In the genomic region with DNA sequence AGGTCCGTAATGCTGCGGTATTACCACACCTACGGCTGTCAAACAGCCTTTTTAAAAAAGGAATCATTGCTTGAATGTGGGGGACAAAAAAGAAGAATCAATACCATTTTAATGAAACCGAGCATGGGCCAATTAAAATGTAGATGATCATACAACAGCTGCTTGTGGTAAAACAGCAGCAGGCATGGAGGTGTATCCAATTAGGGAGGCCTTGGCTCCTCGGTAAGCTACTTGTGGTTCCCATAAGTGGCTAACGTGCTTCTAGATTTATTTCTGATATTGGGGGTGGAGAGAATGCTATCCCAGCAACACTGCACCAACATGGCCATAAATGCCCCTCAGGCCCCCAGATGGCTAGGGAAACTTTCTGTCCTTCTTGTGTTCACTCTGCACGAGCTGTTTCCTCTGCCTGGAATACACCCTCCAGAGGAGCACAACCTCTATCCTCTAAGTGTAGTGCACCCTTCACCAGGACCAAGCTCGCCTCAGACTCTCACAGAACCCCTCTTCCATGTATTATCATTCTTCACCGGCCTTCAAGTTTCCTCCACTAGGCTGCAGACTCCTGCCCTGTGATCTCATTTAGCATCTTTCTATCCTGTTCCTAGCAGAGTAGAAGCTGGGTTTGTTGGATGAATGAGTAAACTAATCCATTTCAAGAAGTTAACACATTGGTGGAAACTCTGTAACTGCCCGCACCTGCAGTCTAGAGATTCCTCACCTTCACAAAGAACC, we compare ENCODE assay signal across 8 cellular contexts. TPM values are rescaled to one million over a fixed set of nuclear protein-coding genes. Genes with fewer than 3 reads are reported as not detected.
DNase-seq lines count a peak whose midpoint lies in the region; ATAC-seq, FAIRE-seq and TF ChIP-seq lines count a peak whose summit lies in the region.

No MANE protein-coding gene starts in this region.

- H3K9me3 ChIP-seq in HAP-1, result no peaks in the 10 kb centered on the region
- H3K9me3 ChIP-seq in lung (ENCODE audit: control insufficient read depth in 2 of 2, insufficient read depth in 1 of 2, low read length in 1 of 2), result no peaks in the 10 kb centered on the region

- 66 to 77% methylated on average over 10 of the region's 10 CpGs for WGBS in lung, 2 donors

- DNase-seq in HAP-1 (ENCODE audit: low spot score in 2 of 2), result peak; percentile 23 to 30
- DNase-seq in astrocyte of the hippocampus (ENCODE audit: low read depth, low spot score), result peak; percentile 56
- DNase-seq in lung (ENCODE audit: low spot score), result no peak
- no peak for DNase-seq in NCI-H146 treated with DMSO at 0.1 percent for 48 hours (lab: John Stamatoyannopoulos, UW; ENCODE audit: unreplicated experiment)
- DNase-seq in iPS-NIHi7 (ENCODE audit: extremely low spot score), result no peak

- H3K27me3 Mint-ChIP-seq in activated T-helper 17 cell treated with anti-CD3 and anti-CD28 coated beads, Interleukin-2, amount 50 U/mL, for 72 hours, result peaks cover 54% of the 10 kb centered on the region

- H3K4me1 Mint-ChIP-seq in activated T-helper 17 cell treated with anti-CD3 and anti-CD28 coated beads, Interleukin-2, amount 50 U/mL, for 72 hours, result no peaks in the 10 kb centered on the region

- ATAC-seq in lung (ENCODE audit: insufficient read depth, low FRiP score), result no peak
- no peak for ATAC-seq in HG03432 (IDR thresholded peaks at IDR 0.05; ENCODE audit: unreplicated experiment)
- ATAC-seq in activated T-helper 17 cell treated with anti-CD3 and anti-CD28 coated beads, Interleukin-2, amount 50 U/mL, for 72 hours (replicated peaks), result no peak

- H3K4me1 ChIP-seq in HAP-1, result peaks cover 30% of the 10 kb centered on the region
- peaks cover 9 to 25% of the 10 kb centered on the region in 2 donors for H3K4me1 ChIP-seq in lung (ENCODE audit: control insufficient read depth in 2 of 2, insufficient read depth in 2 of 2, low read length in 2 of 2)

- TF ChIP-seq CTCF in lung (IDR thresholded peaks at IDR 0.05; ENCODE audit: control extremely low read depth, extremely low read depth), result no peak

- in situ Hi-C loops in HAP-1 (cut with MboI; ENCODE audit: low sequenced_read_pairs), result no loop called here

- peaks cover 3% of the 10 kb centered on the region; the same call in 1 of the 2 replicates for H3K36me3 ChIP-seq in HAP-1 (replicated peaks)
- no peaks in the 10 kb centered on the region for H3K36me3 ChIP-seq in lung (ENCODE audit: control insufficient read depth in 2 of 2, insufficient read depth in 2 of 2, low read length in 2 of 2)

- no peaks in the 10 kb centered on the region for H3K36me3 Mint-ChIP-seq in activated T-helper 17 cell treated with anti-CD3 and anti-CD28 coated beads, Interleukin-2, amount 50 U/mL, for 72 hours (ENCODE audit: low read depth)

- peak; percentile 30 for FAIRE-seq in A204.1 (lab: Jason Lieb, UNC)

- no peak overlapping the region for H3K4me3 Mint-ChIP-seq in activated T-helper 17 cell treated with anti-CD3 and anti-CD28 coated beads, Interleukin-2, amount 50 U/mL, for 72 hours

- H3K27me3 ChIP-seq in HAP-1 (ENCODE audit: low read depth) (no peaks in the 10 kb centered on the region), lung (ENCODE audit: control insufficient read depth, insufficient read depth) (no peaks in the 10 kb centered on the region)

- H3K27ac Mint-ChIP-seq in activated T-helper 17 cell treated with anti-CD3 and anti-CD28 coated beads, Interleukin-2, amount 50 U/mL, for 72 hours, result no peak overlapping the region

- H3K27ac ChIP-seq in lung (ENCODE audit: low read depth in 1 of 2, low read length in 1 of 2), result peak overlapping the region in 1 of 2 donors; percentile 45

- H3K9me3 Mint-ChIP-seq in activated T-helper 17 cell treated with anti-CD3 and anti-CD28 coated beads, Interleukin-2, amount 50 U/mL, for 72 hours, result no peaks in the 10 kb centered on the region

- H3K4me3 ChIP-seq in HAP-1, result peak overlapping the region; percentile 95
- peak overlapping the region; percentile 71 for H3K4me3 ChIP-seq in lung

RNA-seq across cellular contexts. Expression of a gene that starts 1.6 kb away (rescaled TPM):
- 10 to 100 TPM; 26.0 to 43.2 TPM for total RNA-seq in lung
- 1 to 10 TPM; 4.4 to 4.5 TPM for polyA plus RNA-seq in lung
- under 1 TPM; 0.66 to 0.89 TPM for total RNA-seq in activated T-helper 17 cell treated with anti-CD3 and anti-CD28 coated beads, Interleukin-2, amount 50 U/mL, for 72 hours

RNA-seq across cellular contexts. Expression of a gene that starts 53.2 kb away (rescaled TPM):
- total RNA-seq in lung, result 1 to 10 TPM; 2.0 to 9.7 TPM
- polyA plus RNA-seq in lung, result 1 to 10 TPM; 1.2 to 1.8 TPM
- total RNA-seq in activated T-helper 17 cell treated with anti-CD3 and anti-CD28 coated beads, Interleukin-2, amount 50 U/mL, for 72 hours, result 10 to 100 TPM; 69.7 to 79.4 TPM

Comparison
In these comparisons a context has a peak if more than half of its experiments do, and no peak if none do; other contexts are left out.
1. DNase-seq: peak in HAP-1 (2 of 2) and astrocyte of the hippocampus (single experiment); none in lung (single experiment), NCI-H146 treated with DMSO at 0.1 percent for 48 hours (single experiment) and iPS-NIHi7 (single experiment).
2. RNA of a gene that starts 1.6 kb away (total RNA-seq): 26.0 to 43.2 TPM in lung; 0.66 to 0.89 TPM in activated T-helper 17 cell treated with anti-CD3 and anti-CD28 coated beads, Interleukin-2, amount 50 U/mL, for 72 hours; every median in the first group is over 10 times any median in the second.
3. RNA of a gene that starts 53.2 kb away (total RNA-seq): 69.7 to 79.4 TPM in activated T-helper 17 cell treated with anti-CD3 and anti-CD28 coated beads, Interleukin-2, amount 50 U/mL, for 72 hours; 2.0 to 9.7 TPM in lung; every median in the first group is over 4 times any median in the second.